ENCODE assay signal across 11 cellular contexts in the genomic region with DNA sequence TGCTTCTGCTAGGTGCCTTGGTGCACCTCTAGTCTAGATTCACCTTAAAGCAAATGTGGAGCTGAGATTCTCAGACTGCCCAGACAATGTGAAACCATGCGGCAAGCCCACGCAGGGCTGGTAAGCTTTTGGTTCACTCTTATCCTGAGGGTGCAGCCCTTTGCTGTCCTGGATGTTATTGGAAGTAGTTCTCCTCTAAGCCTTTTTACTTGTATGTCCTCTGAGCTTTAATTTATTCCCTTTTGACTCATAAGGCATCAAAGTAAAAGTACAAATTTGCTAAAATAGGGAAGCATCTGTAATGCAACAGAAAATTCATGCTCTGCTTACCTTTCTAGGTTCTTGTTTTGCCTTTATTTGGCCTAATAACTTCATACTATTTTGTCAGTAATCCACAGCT.
DNase-seq lines count a peak whose midpoint lies in the region; ATAC-seq and TF ChIP-seq lines count a peak whose summit lies in the region.
"Had no signal": no experiment of that assay in that cellular context is flagged by ENCODE, and none has a peak within 500 bp of the region (broad histone marks: within the 10 kb centered on the region; RNA-seq: fewer than 3 reads in every experiment).

No MANE protein-coding gene starts in this region.

- dilution Hi-C loops in mammary epithelial cell (cut with HindIII; ENCODE audit: low sequenced_read_pairs), result no loop called here

- H3K9me3 Mint-ChIP-seq in MCF 10A (ENCODE audit: unreplicated experiment), result no peaks in the 10 kb centered on the region
- peaks cover 2% of the 10 kb centered on the region for H3K9me3 Mint-ChIP-seq in chondrocyte (ENCODE audit: low read depth)
- H3K9me3 Mint-ChIP-seq: activated naive CD4-positive, alpha-beta T cell treated with anti-CD3 and anti-CD28 coated beads, Interleukin-2, amount 50 U/mL, for 24 hours had no signal

- H3K9me3 ChIP-seq in mammary epithelial cell (replicated peaks; ENCODE audit: insufficient read depth, low read length) (no peaks in the 10 kb centered on the region), body of pancreas (no peaks in the 10 kb centered on the region)

- no peaks in the 10 kb centered on the region for H4K20me1 ChIP-seq in mammary epithelial cell (ENCODE audit: insufficient read depth, low read length)

- ATAC-seq in HG02798 (IDR thresholded peaks at IDR 0.05; ENCODE audit: poor library complexity, unreplicated experiment) (peak; percentile 91), HG03575 (IDR thresholded peaks at IDR 0.05; ENCODE audit: extremely low read depth, insufficient number of reproducible peaks, low FRiP score, unreplicated experiment) (peak; percentile 79), body of pancreas (no peak)
- ATAC-seq: left cardiac atrium, right cardiac atrium had no signal

- DNase-seq in mammary epithelial cell, result no peak
- no peak for DNase-seq in MCF 10A (ENCODE audit: unreplicated experiment)
- DNase-seq in kidney glomerular epithelial cell (lab: John Stamatoyannopoulos, UW), result no peak
- DNase-seq in chondrocyte (ENCODE audit: low spot score), result no peak
- no peak for DNase-seq in body of pancreas
- no peak for DNase-seq in AG20443 (ENCODE audit: low spot score)
- DNase-seq: left cardiac atrium, right cardiac atrium had no signal

- H3K4me3 ChIP-seq in mammary epithelial cell (replicated peaks in 1 of 3; ENCODE audit: insufficient read depth in 1 of 3, low read depth in 2 of 3, low read length in 3 of 3) (no peak overlapping the region), body of pancreas (no peak overlapping the region)

- BruUV-seq in mammary epithelial cell (replicated peaks; lab: Mats Ljungman, UMichigan), result no TSS peak
- BruUV-seq in MCF 10A (replicated peaks; lab: Mats Ljungman, UMichigan), result no TSS peak

- TF ChIP-seq CTCF in mammary epithelial cell (conservative IDR thresholded peaks at IDR 0.05 in 1 of 2, IDR thresholded peaks at IDR 0.05 in 1 of 2; ENCODE audit: extremely low read depth in 1 of 2, insufficient read depth in 1 of 2, low read depth in 1 of 2, low read length in 2 of 2), result no peak
- TF ChIP-seq CTCF in MCF 10A (IDR thresholded peaks at IDR 0.05; ENCODE audit: unreplicated experiment), result no peak
- no peak for TF ChIP-seq CTCF in chondrocyte (IDR thresholded peaks at IDR 0.05)
- no peak for TF ChIP-seq CTCF in body of pancreas (IDR thresholded peaks at IDR 0.05)

- WGBS in mammary epithelial cell (ENCODE audit: low coverage, missing lambda C conversion rate), result 70% methylated on average over 2 of the region's 2 CpGs
- 67 to 92% methylated on average over 2 of the region's 2 CpGs for WGBS in body of pancreas, 2 donors

- H3K9ac ChIP-seq in mammary epithelial cell (ENCODE audit: insufficient read depth, low read length), result no peak overlapping the region

- POLR2A ChIA-PET in MCF 10A (lab: Yijun Ruan, JAX), result interaction anchor here (0.6 to 1.6 kb wide), 3 partner anchors 13 to 21 kb away, joined by 3 read pairs; no protein-coding TSS in a partner anchor

- no peaks in the 10 kb centered on the region for H3K4me1 ChIP-seq in mammary epithelial cell (ENCODE audit: insufficient read depth, low read length)
- no peaks in the 10 kb centered on the region for H3K4me1 ChIP-seq in body of pancreas

- H3K36me3 Mint-ChIP-seq in MCF 10A (ENCODE audit: insufficient read depth, unreplicated experiment) (no peaks in the 10 kb centered on the region), chondrocyte (ENCODE audit: low read depth) (no peaks in the 10 kb centered on the region)
- H3K36me3 Mint-ChIP-seq: activated naive CD4-positive, alpha-beta T cell treated with anti-CD3 and anti-CD28 coated beads, Interleukin-2, amount 50 U/mL, for 24 hours had no signal

- no peak overlapping the region for H3K4me2 ChIP-seq in mammary epithelial cell (ENCODE audit: insufficient read depth, low read depth, low read length)

- H2AFZ ChIP-seq in mammary epithelial cell (ENCODE audit: low read depth, low read length), result peak overlapping the region; percentile 17

- intact Hi-C loops in mammary epithelial cell (cut with micrococcal nuclease), result no loop called here
- intact Hi-C loops in MCF 10A (cut with micrococcal nuclease), result no loop called here
- intact Hi-C loops in body of pancreas (cut with DNase I), result no loop called here

- H3K27ac ChIP-seq in mammary epithelial cell (ENCODE audit: insufficient read depth, low read depth, low read length) (no peak overlapping the region), body of pancreas (no peak overlapping the region)

- in situ Hi-C loops in mammary epithelial cell (cut with MboI; ENCODE audit: low sequenced_read_pairs in 2 of 2), result no loop called here

- TF ChIP-seq POLR2A in body of pancreas (IDR thresholded peaks at IDR 0.05), result no peak

- no peaks in the 10 kb centered on the region for H3K36me3 ChIP-seq in mammary epithelial cell (ENCODE audit: insufficient read depth, low read length)
- H3K36me3 ChIP-seq in body of pancreas (replicated peaks in 1 of 2; ENCODE audit: insufficient read depth in 1 of 2, low read depth in 2 of 2), result no peaks in the 10 kb centered on the region

- H3K27ac Mint-ChIP-seq in MCF 10A (ENCODE audit: low read depth, unreplicated experiment), result no peak overlapping the region
- H3K27ac Mint-ChIP-seq in chondrocyte (ENCODE audit: unreplicated experiment), result no peak overlapping the region
- H3K27ac Mint-ChIP-seq: activated naive CD4-positive, alpha-beta T cell treated with anti-CD3 and anti-CD28 coated beads, Interleukin-2, amount 50 U/mL, for 24 hours had no signal

- H3K27me3 ChIP-seq in mammary epithelial cell (ENCODE audit: insufficient read depth, low read length) (no peaks in the 10 kb centered on the region), body of pancreas (no peaks in the 10 kb centered on the region)

- H3K79me2 ChIP-seq in mammary epithelial cell (ENCODE audit: insufficient read depth, low read length), result no peaks in the 10 kb centered on the region

- H3K27me3 Mint-ChIP-seq in MCF 10A (ENCODE audit: insufficient read depth, unreplicated experiment), result no peaks in the 10 kb centered on the region
- peaks cover 10% of the 10 kb centered on the region for H3K27me3 Mint-ChIP-seq in chondrocyte (ENCODE audit: low read depth)
- H3K27me3 Mint-ChIP-seq: activated naive CD4-positive, alpha-beta T cell treated with anti-CD3 and anti-CD28 coated beads, Interleukin-2, amount 50 U/mL, for 24 hours had no signal

- CTCF ChIA-PET in mammary epithelial cell (lab: Charles Lee; ENCODE audit: low non-redundant PET) (no interaction called here), MCF 10A (lab: Yijun Ruan, JAX) (interaction anchor here (0.9 kb wide), 1 partner anchor 8 kb away, joined by 3 read pairs; no protein-coding TSS in a partner anchor)

- no peaks in the 10 kb centered on the region for H3K4me1 Mint-ChIP-seq in MCF 10A (ENCODE audit: insufficient read depth, unreplicated experiment)
- H3K4me1 Mint-ChIP-seq in chondrocyte (ENCODE audit: low read depth), result no peaks in the 10 kb centered on the region
- H3K4me1 Mint-ChIP-seq: activated naive CD4-positive, alpha-beta T cell treated with anti-CD3 and anti-CD28 coated beads, Interleukin-2, amount 50 U/mL, for 24 hours had no signal

- H3K4me3 Mint-ChIP-seq in MCF 10A (ENCODE audit: unreplicated experiment) (no peak overlapping the region), chondrocyte (ENCODE audit: unreplicated experiment) (no peak overlapping the region)
- H3K4me3 Mint-ChIP-seq: activated naive CD4-positive, alpha-beta T cell treated with anti-CD3 and anti-CD28 coated beads, Interleukin-2, amount 50 U/mL, for 24 hours had no signal
